10 cellular contexts compared by ENCODE assay signal in the genomic region with DNA sequence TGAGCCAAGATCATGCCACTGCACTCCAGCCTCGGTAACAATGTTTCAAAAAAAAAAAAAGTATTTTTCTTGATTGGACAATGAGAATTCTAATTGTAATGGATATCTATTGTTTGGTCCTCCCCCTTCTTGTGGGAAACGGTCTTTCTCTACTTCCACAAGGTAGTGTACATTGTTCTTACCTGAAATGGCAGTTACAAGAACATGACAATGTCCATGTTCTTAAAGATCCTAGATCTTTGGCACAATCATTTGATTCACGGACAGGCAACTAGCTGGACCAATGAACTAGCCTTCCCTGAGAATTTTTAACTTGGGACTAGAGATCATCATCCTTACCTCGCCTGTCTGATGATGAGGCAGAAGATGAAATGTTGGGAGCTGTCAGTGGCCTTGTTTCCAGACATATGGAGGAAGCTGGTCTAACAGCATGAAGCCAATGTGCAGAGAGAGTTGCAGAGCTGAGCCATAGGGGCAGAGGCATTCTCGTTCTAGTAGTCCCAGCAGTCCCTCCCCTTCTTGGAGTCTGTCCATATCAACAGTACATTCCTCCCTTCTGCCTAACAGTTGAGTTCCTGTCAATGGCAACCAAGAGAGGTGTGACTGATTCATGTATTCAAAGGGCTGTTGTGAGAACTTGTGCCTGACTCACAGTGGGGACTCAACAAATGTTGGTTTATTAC. TPM values are rescaled to one million over a fixed set of nuclear protein-coding genes. Genes with fewer than 3 reads are reported as not detected.
DNase-seq lines count a peak whose midpoint lies in the region; ATAC-seq and TF ChIP-seq lines count a peak whose summit lies in the region.
"Had no signal": no experiment of that assay in that cellular context is flagged by ENCODE, and none has a peak within 500 bp of the region (broad histone marks: within the 10 kb centered on the region; RNA-seq: fewer than 3 reads in every experiment).

No MANE protein-coding gene starts in this region.

- CTCF ChIA-PET in PC-3 (lab: Charles Lee): no interaction called here

- H4K20me1 ChIP-seq in PC-3 (ENCODE audit: low read length): peaks cover 19% of the 10 kb centered on the region

- H3K27me3 ChIP-seq in PC-3 (ENCODE audit: low read length): no peaks in the 10 kb centered on the region

- no TSS peak for BruUV-seq in PC-3 (replicated peaks; lab: Mats Ljungman, UMichigan)

- H3K27ac ChIP-seq in PC-3 (ENCODE audit: low read length): no peak overlapping the region

- H3K79me2 ChIP-seq in PC-3 (ENCODE audit: low read length): peaks cover 42% of the 10 kb centered on the region

- peaks cover 20% of the 10 kb centered on the region for H3K4me1 ChIP-seq in PC-3 (ENCODE audit: insufficient read depth, low read length)

- no peak for TF ChIP-seq POLR2A in erythroblast (IDR thresholded peaks at IDR 0.05; ENCODE audit: low read length)

- H3K36me3 ChIP-seq in PC-3 (ENCODE audit: low read depth, low read length): no peaks in the 10 kb centered on the region
- H3K36me3 ChIP-seq: thoracic aorta had no signal

- POLR2A ChIA-PET in PC-3 (lab: Charles Lee; ENCODE audit: unreplicated experiment): interaction anchor here (0.6 kb wide), 1 partner anchor 91 kb away, joined by 9 read pairs; no protein-coding TSS in a partner anchor

- intact Hi-C loops in PC-3 (cut with micrococcal nuclease): no loop called here

- H3K9me3 ChIP-seq in PC-3 (ENCODE audit: low read length): no peaks in the 10 kb centered on the region
- H3K9me3 ChIP-seq: thoracic aorta had no signal

- ATAC-seq in PC-3 (no peak), HG03175 (IDR thresholded peaks at IDR 0.05; ENCODE audit: unreplicated experiment) (no peak)

- H3K4me3 ChIP-seq in PC-3 (ENCODE audit: low read length): no peak overlapping the region

- peaks cover 5% of the 10 kb centered on the region for H3F3A ChIP-seq in PC-3 (ENCODE audit: low read length, unreplicated experiment)

- H3K9me2 ChIP-seq in PC-3 (replicated peaks; ENCODE audit: low read length): no peaks in the 10 kb centered on the region

- no peak overlapping the region for H2AFZ ChIP-seq in PC-3 (ENCODE audit: low read length)

- H3K4me2 ChIP-seq in PC-3 (ENCODE audit: low read length): no peak overlapping the region

- no peak overlapping the region for H3K9ac ChIP-seq in PC-3 (ENCODE audit: low read length)

- DNase-seq in NCI-H748 (lab: John Stamatoyannopoulos, UW; ENCODE audit: unreplicated experiment) (peak; percentile 45), NCI-H748 treated with DMSO at 0.1 percent for 48 hours (lab: John Stamatoyannopoulos, UW) (no peak), PC-3 (peak; percentile 73), erythroblast (lab: John Stamatoyannopoulos, UW) (peak; percentile 50 to 65), pulmonary artery endothelial cell (ENCODE audit: low read depth, low spot score) (peak; percentile 41), dermis blood vessel endothelial cell (no peak), NCI-H774 (lab: John Stamatoyannopoulos, UW) (no peak)
- DNase-seq: effector memory CD4-positive, alpha-beta T cell had no signal

- TF ChIP-seq CTCF in PC-3 (conservative IDR thresholded peaks at IDR 0.05; ENCODE audit: low read depth, low read length): no peak

RNA-seq across cellular contexts. Expression of a gene that starts 2.2 kb away (rescaled TPM):
- total RNA-seq in PC-3 (2014; rRNA removed): 140 TPM in 2 replicates
- 43.9 and 53.1 TPM in 2 replicates for total RNA-seq in pulmonary artery endothelial cell
- total RNA-seq in dermis blood vessel endothelial cell: 63.8 and 116 TPM in 2 replicates

RNA-seq across cellular contexts. Expression of a gene that starts 43.6 kb away (rescaled TPM):
- total RNA-seq in PC-3 (2014; rRNA removed) (35.7 and 38.4 TPM in 2 replicates), pulmonary artery endothelial cell (6.1 and 7.1 TPM in 2 replicates), dermis blood vessel endothelial cell (3.6 and 6.3 TPM in 2 replicates)

Comparison
In these comparisons a context has a peak if more than half of its experiments do, and no peak if none do; other contexts are left out.
1. DNase-seq: peak in NCI-H748 (single experiment), PC-3 (single experiment), erythroblast (2 of 2) and pulmonary artery endothelial cell (single experiment); none in NCI-H748 treated with DMSO at 0.1 percent for 48 hours (single experiment), dermis blood vessel endothelial cell (single experiment) and NCI-H774 (single experiment).